8 cellular contexts compared by ENCODE assay signal in genomic region chr4:15702941-15703403, GRCh38. TPM values are rescaled to one million over a fixed set of nuclear protein-coding genes. Genes with fewer than 3 reads are reported as not detected.
DNase-seq lines count a peak whose midpoint lies in the region; ATAC-seq and TF ChIP-seq lines count a peak whose summit lies in the region.

Gene BST1, plus strand, starts transcription at chr4:15703065. Its CDS starts 80 bp downstream, at chr4:15703145.

- peaks cover 16% of the 10 kb centered on the region for H3K27me3 Mint-ChIP-seq in CD8-positive, alpha-beta T cell (ENCODE audit: low read depth)

- no peaks in the 10 kb centered on the region for H3K9me3 Mint-ChIP-seq in CD8-positive, alpha-beta T cell

- CTCF ChIA-PET in CD8-positive, alpha-beta T cell (lab: Charles Lee): interaction anchor here (1.0 kb wide), 1 partner anchor 21 kb away, joined by 3 read pairs; no protein-coding TSS in a partner anchor

- in situ Hi-C loops in gastrocnemius medialis (cut with MboI; ENCODE audit: low sequenced_read_pairs in 4 of 4) (no loop called here), ACHN (cut with HindIII; ENCODE audit: low pct_ligation_motif_present, low pct_unique_long_range_greater_than_20kb, low sequenced_read_pairs) (no loop called here)

- no peak within 1 kb of the TSS for H3K27ac ChIP-seq in CD8-positive, alpha-beta T cell (ENCODE audit: low read depth, low read length)
- H3K27ac ChIP-seq in gastrocnemius medialis: peak within 1 kb of the TSS in 3 of 4 donors; percentile 22 to 54 (median 28)

- no peak for TF ChIP-seq POLR2A in gastrocnemius medialis (IDR thresholded peaks at IDR 0.05)

- peak; percentile 79 for ATAC-seq in CD8-positive, alpha-beta T cell
- ATAC-seq in HG02678 (IDR thresholded peaks at IDR 0.05; ENCODE audit: unreplicated experiment): peak; percentile 72
- peak; percentile 87 for ATAC-seq in left ventricle myocardium superior
- ATAC-seq in gastrocnemius medialis: peak; percentile 26 to 53

- H3K36me3 ChIP-seq in CD8-positive, alpha-beta T cell (ENCODE audit: insufficient read depth, low read length): no peaks in the 10 kb centered on the region
- no peaks in the 10 kb centered on the region for H3K36me3 ChIP-seq in gastrocnemius medialis

- no peaks in the 10 kb centered on the region for H3K36me3 Mint-ChIP-seq in CD8-positive, alpha-beta T cell

- peak; percentile 13 to 69 (median 48) for DNase-seq in CD8-positive, alpha-beta T cell
- peak; percentile 81 for DNase-seq in SKM-1 treated with dmso at 0.1 percent for 144 hours (lab: John Stamatoyannopoulos, UW; ENCODE audit: unreplicated experiment)
- DNase-seq in amniotic epithelial cell (ENCODE audit: low read depth): peak; percentile 62
- DNase-seq in left ventricle myocardium superior: peak; percentile 82
- peak; percentile 34 to 41 for DNase-seq in gastrocnemius medialis
- DNase-seq in DMS153 treated with DMSO at 0.1 percent for 48 hours (lab: John Stamatoyannopoulos, UW; ENCODE audit: unreplicated experiment): no peak
- no peak for DNase-seq in ACHN

- H3K9me3 ChIP-seq in CD8-positive, alpha-beta T cell (ENCODE audit: low read length): no peaks in the 10 kb centered on the region
- no peaks in the 10 kb centered on the region for H3K9me3 ChIP-seq in gastrocnemius medialis

- H3K4me3 Mint-ChIP-seq in CD8-positive, alpha-beta T cell: peak within 1 kb of the TSS; percentile 87

- no peaks in the 10 kb centered on the region for H3K27me3 ChIP-seq in CD8-positive, alpha-beta T cell (ENCODE audit: insufficient read depth, low read length)
- H3K27me3 ChIP-seq in gastrocnemius medialis: peaks cover 0 to 16% (median 6%) of the 10 kb centered on the region in 3 donors

- peaks cover 16% of the 10 kb centered on the region for H3K4me1 Mint-ChIP-seq in CD8-positive, alpha-beta T cell (ENCODE audit: low read depth)

- no peaks in the 10 kb centered on the region for H3K4me1 ChIP-seq in CD8-positive, alpha-beta T cell (ENCODE audit: insufficient read depth, low read length)
- H3K4me1 ChIP-seq in gastrocnemius medialis: peaks cover 3 to 7% of the 10 kb centered on the region in 2 donors

- no peak within 1 kb of the TSS for H3K27ac Mint-ChIP-seq in CD8-positive, alpha-beta T cell

- TF ChIP-seq CTCF in CD8-positive, alpha-beta T cell (IDR thresholded peaks at IDR 0.05): no peak
- TF ChIP-seq CTCF in gastrocnemius medialis (IDR thresholded peaks at IDR 0.05 in 4 of 5, conservative IDR thresholded peaks at IDR 0.05 in 1 of 5): no peak

- H3K4me3 ChIP-seq in CD8-positive, alpha-beta T cell (ENCODE audit: low read depth, low read length): peak within 1 kb of the TSS; percentile 59
- peak within 1 kb of the TSS; percentile 47 to 62 (median 50) for H3K4me3 ChIP-seq in gastrocnemius medialis

- POLR2A ChIA-PET in CD8-positive, alpha-beta T cell (lab: Charles Lee): no interaction called here

- intact Hi-C loops in CD8-positive, alpha-beta T cell (cut with DNase I, micrococcal nuclease): loop anchor here in 1 of 2 experiments (2.0 kb wide), 1 partner anchor 20 kb away; no protein-coding TSS in a partner anchor
- intact Hi-C loops in left ventricle myocardium superior (cut with micrococcal nuclease) (loop anchor here (10.0 kb wide), 1 partner anchor 1872 kb away; the partner anchor contains the start of gene LAP3), gastrocnemius medialis (cut with DNase I; ENCODE audit: low total_unique reads) (no loop called here)

RNA-seq across cellular contexts. Expression of gene BST1, which starts in this region (rescaled TPM):
- total RNA-seq in CD8-positive, alpha-beta T cell: under 1 TPM; 0.43 to 0.47 TPM
- total RNA-seq in left ventricle myocardium superior (3.6 TPM), gastrocnemius medialis (1 to 10 TPM in 2 of 4 donors, under 1 TPM in 2; 0.26 to 2.1 (median 0.95) TPM)

Comparison
In these comparisons a context has a peak if more than half of its experiments do, and no peak if none do; other contexts are left out.
1. Peak in DNase-seq, ATAC-seq and H3K4me3 ChIP-seq in CD8-positive, alpha-beta T cell; RNA of the gene not detected or under 1 TPM.
2. DNase-seq: peak in SKM-1 treated with dmso at 0.1 percent for 144 hours (single experiment), amniotic epithelial cell (single experiment), left ventricle myocardium superior (single experiment) and gastrocnemius medialis (2 of 2); none in DMS153 treated with DMSO at 0.1 percent for 48 hours (single experiment) and ACHN (single experiment).
3. Peak in every context shown above with its lines, with median percentiles within 50 percentile points of each other: ATAC-seq.